Comparison of ENCODE assay signal across 14 cellular contexts in the genomic region with DNA sequence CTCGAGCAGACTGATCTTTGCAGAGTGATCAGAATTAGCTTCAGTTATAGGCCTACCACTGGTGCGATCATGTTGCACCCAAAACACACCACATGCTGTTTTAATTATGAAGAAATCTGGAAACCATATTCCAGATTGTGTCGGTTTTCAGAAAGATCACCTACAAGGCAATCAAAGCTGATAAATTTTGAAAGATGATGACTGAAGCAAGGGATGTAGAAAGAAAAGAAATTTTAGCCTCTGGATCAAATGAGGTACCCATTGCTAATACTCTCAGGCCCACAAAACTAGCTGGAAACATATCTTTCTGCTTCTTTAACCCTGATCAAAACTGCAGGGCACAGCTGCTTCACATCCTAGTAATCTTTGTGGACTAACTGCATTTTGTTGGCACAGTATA.
A peak's percentile ranks its signal among the peaks of the same experiment; 100 is the strongest.
DNase-seq lines count a peak whose midpoint lies in the region; ATAC-seq and TF ChIP-seq lines count a peak whose summit lies in the region.
"Had no signal": no experiment of that assay in that cellular context is flagged by ENCODE, and none has a peak within 500 bp of the region (broad histone marks: within the 10 kb centered on the region; RNA-seq: fewer than 3 reads in every experiment).

No MANE protein-coding gene starts in this region.

- no peaks in the 10 kb centered on the region for H3K79me2 ChIP-seq in GM23248 (ENCODE audit: insufficient read depth)

- peak; percentile 82 for DNase-seq in AG09319 (ENCODE audit: extremely low read depth, low read depth)
- no peak for DNase-seq in GM23248
- DNase-seq in foreskin fibroblast = peak; percentile 37 to 62
- no peak for DNase-seq in middle frontal gyrus (ENCODE audit: extremely low spot score, low spot score)
- no peak for DNase-seq in NCI-H524 (lab: John Stamatoyannopoulos, UW)
- DNase-seq: ACHN; CD8-positive, alpha-beta memory T cell; DMS53; HCEC 1CT; KBM-7 had no signal

- H3K36me3 ChIP-seq in GM23248 (ENCODE audit: low read depth) = no peaks in the 10 kb centered on the region

- H3K4me1 ChIP-seq in GM23248 (ENCODE audit: insufficient read depth) = peaks cover 57% of the 10 kb centered on the region

- no peaks in the 10 kb centered on the region for H3K9me2 ChIP-seq in GM23248 (ENCODE audit: insufficient read depth)

- H3K9me3 ChIP-seq in GM23248 (ENCODE audit: low read depth) = no peaks in the 10 kb centered on the region

- H4K20me1 ChIP-seq in GM23248 (ENCODE audit: insufficient read depth) = no peaks in the 10 kb centered on the region

- no peak overlapping the region for H2AFZ ChIP-seq in GM23248

- H3K9ac ChIP-seq in GM23248 = no peak overlapping the region

- TF ChIP-seq CTCF in AG09319 (IDR thresholded peaks at IDR 0.05; ENCODE audit: low read depth, low read length) (no peak), foreskin fibroblast (IDR thresholded peaks at IDR 0.05; ENCODE audit: low read depth, low read length) (no peak)

- WGBS in GM23248 (ENCODE audit: low coverage in 1 of 2, low lambda C conversion rate in 2 of 2, missing lambda C conversion rate in 2 of 2), 2 experiments = 15 to 23% methylated on average over 3 of the region's 3 CpGs

- peak overlapping the region; percentile 40; the same call in 1 of the 2 replicates for H3K27ac ChIP-seq in GM23248

- H3K4me3 ChIP-seq in GM23248 (no peak overlapping the region), foreskin fibroblast (ENCODE audit: low read depth in 1 of 2, low read length in 2 of 2) (no peak overlapping the region)
- H3K4me3 ChIP-seq: GM12878 had no signal

- no peak overlapping the region for H3K4me2 ChIP-seq in GM23248 (ENCODE audit: unreplicated experiment)

- in situ Hi-C loops in GM23248 (cut with MboI) = no loop called here

- ATAC-seq in SK-N-SH treated with all-trans-retinoic acid at 6 μM for 48 hours (peak; percentile 54), HG02759 (IDR thresholded peaks at IDR 0.05; ENCODE audit: unreplicated experiment) (no peak), GM18511 (IDR thresholded peaks at IDR 0.05; ENCODE audit: unreplicated experiment) (no peak)
- ATAC-seq: GM12878 had no signal

- peaks cover 57% of the 10 kb centered on the region for H3F3A ChIP-seq in GM23248 (ENCODE audit: insufficient read depth)

- no peaks in the 10 kb centered on the region for H3K27me3 ChIP-seq in GM23248 (replicated peaks; ENCODE audit: insufficient read depth)

TF ChIP-seq in SK-N-SH treated with all-trans-retinoic acid at 6 μM for 48 hours, 23 proteins besides CTCF, POLR2A, EP300 and RAD21:
- TF ChIP-seq OSR1 (CRISPR knock-in tag; IDR thresholded peaks at IDR 0.05) = no peak
- peak; percentile 74; the same call in 1 of the 2 replicates for TF ChIP-seq TCF4 (CRISPR knock-in tag; IDR thresholded peaks at IDR 0.05; ENCODE audit: borderline replicate concordance)
- no peak for TF ChIP-seq ZC3H10 (CRISPR knock-in tag; IDR thresholded peaks at IDR 0.05)
- no peak for TF ChIP-seq ZFP30 (CRISPR knock-in tag; IDR thresholded peaks at IDR 0.05)
- no peak for TF ChIP-seq ARNTL (CRISPR knock-in tag; IDR thresholded peaks at IDR 0.05; ENCODE audit: borderline replicate concordance, low read depth)
- TF ChIP-seq CSDC2 (CRISPR knock-in tag; IDR thresholded peaks at IDR 0.05) = no peak

Comparison
In these comparisons a context has a peak if more than half of its experiments do, and no peak if none do; other contexts are left out.
1. DNase-seq: peak in AG09319 (single experiment) and foreskin fibroblast (2 of 2); none in GM23248 (single experiment), middle frontal gyrus (single experiment) and NCI-H524 (0 of 2).